ENCODE assay signal across 11 cellular contexts in genomic region chr10:132987671-132988571, GRCh38. TPM values are rescaled to one million over a fixed set of nuclear protein-coding genes. Genes with fewer than 3 reads are reported as not detected.
DNase-seq lines count a peak whose midpoint lies in the region; ATAC-seq, FAIRE-seq and TF ChIP-seq lines count a peak whose summit lies in the region.
"Had no signal": no experiment of that assay in that cellular context is flagged by ENCODE, and none has a peak within 500 bp of the region (broad histone marks: within the 10 kb centered on the region; RNA-seq: fewer than 3 reads in every experiment).

No MANE protein-coding gene starts in this region.

- H3K27me3 Mint-ChIP-seq in CD4-positive, alpha-beta memory T cell = no peaks in the 10 kb centered on the region

- H3K36me3 Mint-ChIP-seq in CD4-positive, alpha-beta memory T cell = no peaks in the 10 kb centered on the region
- H3K36me3 Mint-ChIP-seq: immature natural killer cell had no signal

- H3K4me3 Mint-ChIP-seq in CD4-positive, alpha-beta memory T cell = no peak overlapping the region
- H3K4me3 Mint-ChIP-seq: immature natural killer cell had no signal

- H3K27me3 ChIP-seq in small intestine (ENCODE audit: control insufficient read depth in 2 of 2, insufficient read depth in 2 of 2, low read length in 2 of 2) = peaks cover 0 to 2% of the 10 kb centered on the region in 2 donors
- H3K27me3 ChIP-seq in CD4-positive, alpha-beta memory T cell (ENCODE audit: insufficient read depth, low read length) = no peaks in the 10 kb centered on the region

- WGBS in small intestine, 3 donors = 61 to 73% (median 71%) methylated on average over 29 of the region's 29 CpGs

- CTCF ChIA-PET in CD4-positive, alpha-beta memory T cell (lab: Charles Lee; ENCODE audit: partially characterized antibody) = no interaction called here

- no peaks in the 10 kb centered on the region for H3K9me3 Mint-ChIP-seq in CD4-positive, alpha-beta memory T cell
- H3K9me3 Mint-ChIP-seq: immature natural killer cell had no signal

- no peak overlapping the region for H3K27ac ChIP-seq in small intestine (ENCODE audit: low read depth in 1 of 2, low read length in 1 of 2)
- no peak overlapping the region for H3K27ac ChIP-seq in CD4-positive, alpha-beta memory T cell (ENCODE audit: low read depth, low read length)
- H3K27ac ChIP-seq: PC-9 had no signal

- POLR2A ChIA-PET in CD4-positive, alpha-beta memory T cell (lab: Charles Lee; ENCODE audit: partially characterized antibody) = no interaction called here

- FAIRE-seq in small intestine (lab: Jason Lieb, UNC) = no peak
- FAIRE-seq: colon had no signal

- TF ChIP-seq CTCF in AG10803 (conservative IDR thresholded peaks at IDR 0.05; ENCODE audit: low read length) (no peak), choroid plexus epithelial cell (conservative IDR thresholded peaks at IDR 0.05; ENCODE audit: low read depth, low read length) (no peak), mucosa of descending colon (IDR thresholded peaks at IDR 0.05) (no peak)

- no peak overlapping the region for H3K27ac Mint-ChIP-seq in CD4-positive, alpha-beta memory T cell
- H3K27ac Mint-ChIP-seq: immature natural killer cell had no signal

- H3K36me3 ChIP-seq in mucosa of descending colon (ENCODE audit: low read depth) = no peaks in the 10 kb centered on the region
- H3K36me3 ChIP-seq in small intestine (ENCODE audit: control insufficient read depth in 2 of 2, insufficient read depth in 2 of 2, low read length in 2 of 2) = no peaks in the 10 kb centered on the region
- no peaks in the 10 kb centered on the region for H3K36me3 ChIP-seq in CD4-positive, alpha-beta memory T cell (ENCODE audit: insufficient read depth, low read length)

- no peaks in the 10 kb centered on the region for H3K9me3 ChIP-seq in mucosa of descending colon
- H3K9me3 ChIP-seq in small intestine (ENCODE audit: control insufficient read depth, low read depth) = no peaks in the 10 kb centered on the region
- no peaks in the 10 kb centered on the region for H3K9me3 ChIP-seq in CD4-positive, alpha-beta memory T cell (ENCODE audit: control insufficient read depth in 1 of 2, low read length in 2 of 2)

- DNase-seq in AG10803 (ENCODE audit: low read depth) (peak; percentile 97), M059J (ENCODE audit: low read depth) (peak; percentile 77), choroid plexus epithelial cell (ENCODE audit: low read depth) (peak; percentile 38), mucosa of descending colon (peak in 1 of 3 donors; percentile 49), NCI-H748 (lab: John Stamatoyannopoulos, UW; ENCODE audit: unreplicated experiment) (no peak), small intestine (no peak)
- DNase-seq in CD4-positive, alpha-beta memory T cell = no peak
- DNase-seq: immature natural killer cell, PC-9 had no signal

- peak overlapping the region; percentile 46 for H3K4me3 ChIP-seq in AG10803 (ENCODE audit: low read length)
- H3K4me3 ChIP-seq in choroid plexus epithelial cell (ENCODE audit: low read depth, low read length) = no peak overlapping the region
- H3K4me3 ChIP-seq in mucosa of descending colon = no peak overlapping the region
- H3K4me3 ChIP-seq in small intestine (ENCODE audit: low read depth in 1 of 2, low read length in 2 of 2) = no peak overlapping the region
- no peak overlapping the region for H3K4me3 ChIP-seq in CD4-positive, alpha-beta memory T cell (ENCODE audit: low read length in 2 of 2)
- H3K4me3 ChIP-seq: PC-9 had no signal

- ATAC-seq in mucosa of descending colon = peak; percentile 48
- no peak for ATAC-seq in GM18870 (IDR thresholded peaks at IDR 0.05; ENCODE audit: unreplicated experiment)

- intact Hi-C loops in mucosa of descending colon (cut with DNase I, micrococcal nuclease) = no loop called here
- intact Hi-C loops in CD4-positive, alpha-beta memory T cell (cut with micrococcal nuclease) = no loop called here

- no peaks in the 10 kb centered on the region for H3K4me1 Mint-ChIP-seq in CD4-positive, alpha-beta memory T cell
- H3K4me1 Mint-ChIP-seq: immature natural killer cell had no signal

- no peaks in the 10 kb centered on the region for H3K4me1 ChIP-seq in mucosa of descending colon (ENCODE audit: low read depth)
- no peaks in the 10 kb centered on the region for H3K4me1 ChIP-seq in small intestine (ENCODE audit: control insufficient read depth in 2 of 2, insufficient read depth in 1 of 2, low read depth in 1 of 2, low read length in 1 of 2)
- H3K4me1 ChIP-seq in CD4-positive, alpha-beta memory T cell (ENCODE audit: insufficient read depth, low read length) = no peaks in the 10 kb centered on the region

RNA-seq across cellular contexts. Expression of gene CFAP46, which starts 45.6 kb away (rescaled TPM):
- not detected in 2 replicates for total RNA-seq in M059J (2014; rRNA removed; shearing (Covaris generic))
- total RNA-seq in mucosa of descending colon = 1 to 10 TPM in 1 of 3 donors, under 1 TPM in 1, not detected in 1; 0.78 to 1.0 TPM
- polyA plus RNA-seq in small intestine = under 1 TPM in 1 of 3 donors, not detected in 2; 0.27 TPM
- not detected for total RNA-seq in CD4-positive, alpha-beta memory T cell
- polyA plus RNA-seq in CD4-positive, alpha-beta memory T cell = not detected
- total RNA-seq: PC-9 had no signal
- polyA plus RNA-seq: immature natural killer cell had no signal

Comparison
In these comparisons a context has a peak if more than half of its experiments do, and no peak if none do; other contexts are left out.
1. DNase-seq: peak in AG10803 (single experiment), M059J (single experiment) and choroid plexus epithelial cell (single experiment); none in NCI-H748 (single experiment), small intestine (single experiment) and CD4-positive, alpha-beta memory T cell (0 of 5).